Comparison of ENCODE assay signal across 1 cellular context in genomic region chr6:167546611-167547327, GRCh38.
TF ChIP-seq lines count a peak whose summit lies in the region.

No MANE protein-coding gene starts in this region.

TF ChIP-seq in HepG2, 621 proteins besides CTCF, POLR2A, EP300 and RAD21:
- no peak for TF ChIP-seq TRAFD1 (CRISPR knock-in tag; IDR thresholded peaks at IDR 0.05; ENCODE audit: borderline replicate concordance)
- TF ChIP-seq PCBP1 (IDR thresholded peaks at IDR 0.05; ENCODE audit: borderline replicate concordance, low read depth, low read length), result 0 out of 2 replicates have a peak, but pooled peaks have one; percentile 72
- peak; percentile 62; the same call in 1 of the 2 replicates for TF ChIP-seq HNRNPL (IDR thresholded peaks at IDR 0.05; ENCODE audit: low read depth, low read length)
- TF ChIP-seq ZNF687 (CRISPR knock-in tag; IDR thresholded peaks at IDR 0.05), result peak; percentile 50
- TF ChIP-seq SP5 (CRISPR knock-in tag; IDR thresholded peaks at IDR 0.05; ENCODE audit: borderline replicate concordance, low read depth), result no peak
- no peak for TF ChIP-seq CENPX (CRISPR knock-in tag; IDR thresholded peaks at IDR 0.05)
- peak; percentile 97 for TF ChIP-seq ZNF333 (CRISPR knock-in tag; IDR thresholded peaks at IDR 0.05; ENCODE audit: borderline replicate concordance)
- peak; percentile 51; the same call in 1 of the 2 replicates for TF ChIP-seq ZNF263 (CRISPR knock-in tag; IDR thresholded peaks at IDR 0.05)
- TF ChIP-seq ZNF567 (CRISPR knock-in tag; IDR thresholded peaks at IDR 0.05; ENCODE audit: borderline replicate concordance), result no peak
- TF ChIP-seq ZNF280B (CRISPR knock-in tag; IDR thresholded peaks at IDR 0.05; ENCODE audit: borderline replicate concordance), result peak; percentile 55; the same call in 1 of the 2 replicates
- peak; percentile 54; the same call in 1 of the 2 replicates for TF ChIP-seq ZBTB33 (CRISPR knock-in tag; IDR thresholded peaks at IDR 0.05)
- TF ChIP-seq ZNF580 (CRISPR knock-in tag; IDR thresholded peaks at IDR 0.05; ENCODE audit: borderline replicate concordance, low read depth), result peak; percentile 33; the same call in 1 of the 2 replicates
- TF ChIP-seq ZNF572 (CRISPR knock-in tag; IDR thresholded peaks at IDR 0.05), result 0 out of 2 replicates have a peak, but pooled peaks have one; percentile 40
- 0 out of 2 replicates have a peak, but pooled peaks have one; percentile 12 for TF ChIP-seq SAP130 (CRISPR knock-in tag; IDR thresholded peaks at IDR 0.05; ENCODE audit: low read depth)
- peak; percentile 27 for TF ChIP-seq HNRNPLL (IDR thresholded peaks at IDR 0.05; ENCODE audit: low read depth, low read length, poor library complexity, severe bottlenecking)
- TF ChIP-seq NRL (CRISPR knock-in tag; IDR thresholded peaks at IDR 0.05; ENCODE audit: borderline replicate concordance), result peak; percentile 45; the same call in 1 of the 2 replicates
